In the genomic region with DNA sequence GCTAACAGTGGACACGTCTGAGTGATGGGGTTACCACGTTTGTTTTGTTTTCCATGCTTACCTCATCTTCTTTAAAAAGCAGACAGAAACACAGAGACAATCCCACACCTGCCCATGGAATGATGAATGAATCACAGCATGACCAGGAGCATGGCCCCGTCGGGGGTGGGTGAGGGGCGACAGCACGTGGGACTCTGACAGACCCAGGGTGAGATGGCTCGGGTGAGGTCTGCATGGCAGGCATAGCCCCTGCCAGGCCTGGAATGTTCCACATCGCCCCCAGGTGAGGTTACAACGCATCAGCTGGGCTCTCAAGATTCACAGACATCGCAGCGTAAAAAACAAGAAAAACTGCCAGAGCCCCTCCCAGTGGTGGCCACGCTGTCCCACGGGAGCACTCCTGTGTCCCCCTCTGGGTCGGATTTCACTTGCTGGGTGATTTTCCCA, we compare ENCODE assay signal across 13 cellular contexts. TPM values are rescaled to one million over a fixed set of nuclear protein-coding genes. Genes with fewer than 3 reads are reported as not detected.
DNase-seq lines count a peak whose midpoint lies in the region; ATAC-seq and TF ChIP-seq lines count a peak whose summit lies in the region.
"Had no signal": no experiment of that assay in that cellular context is flagged by ENCODE, and none has a peak within 500 bp of the region (broad histone marks: within the 10 kb centered on the region; RNA-seq: fewer than 3 reads in every experiment).

No MANE protein-coding gene starts in this region.

- no peaks in the 10 kb centered on the region for H3K9me3 ChIP-seq in SJCRH30 (replicated peaks)
- no peaks in the 10 kb centered on the region for H3K9me3 ChIP-seq in CD4-positive, alpha-beta memory T cell (ENCODE audit: control insufficient read depth in 1 of 2, low read length in 2 of 2)

- H3K36me3 ChIP-seq in SJCRH30: peaks cover 28% of the 10 kb centered on the region
- H3K36me3 ChIP-seq in CD4-positive, alpha-beta memory T cell (ENCODE audit: insufficient read depth, low read length): peaks cover 8% of the 10 kb centered on the region

- POLR2A ChIA-PET in CD4-positive, alpha-beta memory T cell (lab: Charles Lee; ENCODE audit: partially characterized antibody): interaction anchor here (1.1 to 8.9 kb wide), 3 partner anchors 15 to 56 kb away, joined by 3 to 94 read pairs (median 11); a partner anchor contains a TSS

- H3K4me3 ChIP-seq in SJCRH30: no peak overlapping the region
- H3K4me3 ChIP-seq in CD4-positive, alpha-beta memory T cell (ENCODE audit: low read length in 2 of 2): no peak overlapping the region
- H3K4me3 ChIP-seq: skin epidermis had no signal

- TF ChIP-seq CTCF in type B pancreatic cell (conservative IDR thresholded peaks at IDR 0.05): no peak

- H3K4me3 Mint-ChIP-seq in stimulated activated naive CD8-positive, alpha-beta T cell treated with anti-CD3 and anti-CD28 coated beads, Interleukin-15, Interleukin-2, amounts not matched to agents 100 ng/mL and 50 ng/mL, for 24 hours: no peak overlapping the region
- H3K4me3 Mint-ChIP-seq in type B pancreatic cell: peak overlapping the region; percentile 47
- no peak overlapping the region for H3K4me3 Mint-ChIP-seq in CD4-positive, alpha-beta memory T cell
- H3K4me3 Mint-ChIP-seq: dendritic cell treated with granulocyte-macrophage colony-stimulating factor and Interleukin-4, amounts not matched to agents 40 ng/mL and 50 ng/mL, for 4 days; natural killer cell treated with Interleukin-12 subunit alpha and Interleukin-12 subunit beta and Interleukin-15 and Interleukin-18, amount 100 ng/mL, for 72 hours had no signal

- CTCF ChIA-PET in CD4-positive, alpha-beta memory T cell (lab: Charles Lee; ENCODE audit: partially characterized antibody): interaction anchor here (2.3 to 9.5 kb wide), 4 partner anchors 13 to 63 kb away, joined by 7 to 388 read pairs (median 40); a partner anchor contains a TSS

- no peak for DNase-seq in stimulated activated naive CD8-positive, alpha-beta T cell treated with anti-CD3 and anti-CD28 coated beads, Interleukin-15, Interleukin-2, amounts not matched to agents 100 U/mL and 50 U/mL, for 24 hours
- DNase-seq in SJCRH30: peak in 1 of 2 experiments; percentile 36
- DNase-seq in islet precursor cell: peak; percentile 88
- no peak for DNase-seq in type B pancreatic cell (ENCODE audit: extremely low spot score, unreplicated experiment)
- no peak for DNase-seq in CD4-positive, alpha-beta memory T cell
- DNase-seq in NCI-H82 (lab: John Stamatoyannopoulos, UW): no peak
- DNase-seq: activated CD4-positive, alpha-beta T cell treated with anti-CD3 and anti-CD28 coated beads, Interleukin-2, amount 50 U/mL, for 48 hours; NCI-H226 had no signal

- intact Hi-C loops in CD4-positive, alpha-beta memory T cell (cut with micrococcal nuclease): no loop called here

- H3K4me1 ChIP-seq in SJCRH30: peaks cover 82% of the 10 kb centered on the region
- H3K4me1 ChIP-seq in CD4-positive, alpha-beta memory T cell (ENCODE audit: insufficient read depth, low read length): peaks cover 37% of the 10 kb centered on the region

- peaks cover 60% of the 10 kb centered on the region for H3K4me1 Mint-ChIP-seq in stimulated activated naive CD8-positive, alpha-beta T cell treated with anti-CD3 and anti-CD28 coated beads, Interleukin-15, Interleukin-2, amounts not matched to agents 100 ng/mL and 50 ng/mL, for 24 hours (ENCODE audit: low read depth)
- H3K4me1 Mint-ChIP-seq in type B pancreatic cell (ENCODE audit: unreplicated experiment): peaks cover 29% of the 10 kb centered on the region
- peaks cover 5 to 39% (median 21%) of the 10 kb centered on the region in 4 donors for H3K4me1 Mint-ChIP-seq in CD4-positive, alpha-beta memory T cell

- H3K36me3 Mint-ChIP-seq in stimulated activated naive CD8-positive, alpha-beta T cell treated with anti-CD3 and anti-CD28 coated beads, Interleukin-15, Interleukin-2, amounts not matched to agents 100 ng/mL and 50 ng/mL, for 24 hours (ENCODE audit: low read depth): peaks cover 44% of the 10 kb centered on the region
- H3K36me3 Mint-ChIP-seq in type B pancreatic cell: no peaks in the 10 kb centered on the region
- H3K36me3 Mint-ChIP-seq in CD4-positive, alpha-beta memory T cell: peaks cover 0 to 19% of the 10 kb centered on the region in 2 donors
- H3K36me3 Mint-ChIP-seq: natural killer cell treated with Interleukin-12 subunit alpha and Interleukin-12 subunit beta and Interleukin-15 and Interleukin-18, amount 100 ng/mL, for 72 hours had no signal

- peak overlapping the region; percentile 93 for H3K27ac ChIP-seq in SJCRH30
- H3K27ac ChIP-seq in CD4-positive, alpha-beta memory T cell (ENCODE audit: low read depth, low read length): no peak overlapping the region

- H3K27me3 ChIP-seq in SJCRH30: no peaks in the 10 kb centered on the region
- H3K27me3 ChIP-seq in CD4-positive, alpha-beta memory T cell (ENCODE audit: insufficient read depth, low read length): no peaks in the 10 kb centered on the region

- no peaks in the 10 kb centered on the region for H3K27me3 Mint-ChIP-seq in stimulated activated naive CD8-positive, alpha-beta T cell treated with anti-CD3 and anti-CD28 coated beads, Interleukin-15, Interleukin-2, amounts not matched to agents 100 ng/mL and 50 ng/mL, for 24 hours
- no peaks in the 10 kb centered on the region for H3K27me3 Mint-ChIP-seq in type B pancreatic cell
- no peaks in the 10 kb centered on the region for H3K27me3 Mint-ChIP-seq in CD4-positive, alpha-beta memory T cell
- H3K27me3 Mint-ChIP-seq: natural killer cell treated with Interleukin-12 subunit alpha and Interleukin-12 subunit beta and Interleukin-15 and Interleukin-18, amount 100 ng/mL, for 72 hours had no signal

- H3K9me3 Mint-ChIP-seq in stimulated activated naive CD8-positive, alpha-beta T cell treated with anti-CD3 and anti-CD28 coated beads, Interleukin-15, Interleukin-2, amounts not matched to agents 100 ng/mL and 50 ng/mL, for 24 hours: no peaks in the 10 kb centered on the region
- H3K9me3 Mint-ChIP-seq in type B pancreatic cell: no peaks in the 10 kb centered on the region
- no peaks in the 10 kb centered on the region for H3K9me3 Mint-ChIP-seq in CD4-positive, alpha-beta memory T cell
- H3K9me3 Mint-ChIP-seq: dendritic cell treated with granulocyte-macrophage colony-stimulating factor and Interleukin-4, amounts not matched to agents 40 ng/mL and 50 ng/mL, for 4 days; natural killer cell treated with Interleukin-12 subunit alpha and Interleukin-12 subunit beta and Interleukin-15 and Interleukin-18, amount 100 ng/mL, for 72 hours had no signal

- peak overlapping the region; percentile 47 for H3K27ac Mint-ChIP-seq in stimulated activated naive CD8-positive, alpha-beta T cell treated with anti-CD3 and anti-CD28 coated beads, Interleukin-15, Interleukin-2, amounts not matched to agents 100 ng/mL and 50 ng/mL, for 24 hours
- peak overlapping the region; percentile 87 for H3K27ac Mint-ChIP-seq in type B pancreatic cell
- H3K27ac Mint-ChIP-seq in CD4-positive, alpha-beta memory T cell: peak overlapping the region in 2 of 7 donors; percentile 22 to 88
- H3K27ac Mint-ChIP-seq: dendritic cell treated with granulocyte-macrophage colony-stimulating factor and Interleukin-4, amounts not matched to agents 40 ng/mL and 50 ng/mL, for 4 days had no signal

- no peak for ATAC-seq in stimulated activated naive CD8-positive, alpha-beta T cell treated with anti-CD3 and anti-CD28 coated beads, Interleukin-15, Interleukin-2, amounts not matched to agents 100 U/mL and 50 U/mL, for 24 hours
- ATAC-seq in HG02798 (IDR thresholded peaks at IDR 0.05; ENCODE audit: poor library complexity, unreplicated experiment): no peak
- ATAC-seq: natural killer cell treated with Interleukin-12 subunit alpha and Interleukin-12 subunit beta and Interleukin-15 and Interleukin-18, amount 100 ng/mL, for 72 hours had no signal

RNA-seq across cellular contexts. Expression of a gene that starts 18.1 kb away (rescaled TPM):
- total RNA-seq in SJCRH30 (2014; rRNA removed; shearing (Covaris generic)): 73.8 and 79.8 TPM in 2 replicates
- total RNA-seq in type B pancreatic cell (ENCODE audit: low replicate concordance): 40.4 and 51.2 TPM in 2 replicates
- total RNA-seq in CD4-positive, alpha-beta memory T cell: 10 to 100 TPM; 12.0 to 13.5 TPM
- 1 to 10 TPM; 3.5 to 6.4 TPM for polyA plus RNA-seq in CD4-positive, alpha-beta memory T cell
